21 cellular contexts compared by ENCODE assay signal in the genomic region with DNA sequence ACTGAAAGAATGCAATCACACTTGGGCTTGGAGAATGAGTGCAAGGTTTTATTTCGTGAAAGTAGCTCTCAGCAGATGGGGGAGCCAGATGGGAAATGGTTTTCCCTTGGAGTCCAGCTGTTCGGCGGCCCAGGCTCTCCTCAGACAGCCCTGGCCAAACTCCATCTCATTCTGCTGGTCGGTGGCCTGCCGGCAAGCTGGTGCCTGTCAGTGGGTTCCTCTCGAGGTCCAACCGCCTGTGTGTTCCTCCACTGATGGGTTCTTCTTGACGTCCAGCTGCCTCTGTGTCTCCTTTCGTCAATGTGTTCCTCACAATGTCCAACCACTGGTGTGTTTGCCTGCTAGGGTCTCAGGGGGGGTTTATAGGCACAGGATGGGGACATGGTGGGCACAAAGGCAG.
"Had no signal": no experiment of that assay in that cellular context is flagged by ENCODE, and none has a peak within 500 bp of the region (broad histone marks: within the 10 kb centered on the region; RNA-seq: fewer than 3 reads in every experiment).

No MANE protein-coding gene starts in this region.

- H3K4me1 Mint-ChIP-seq: immature natural killer cell; memory B cell; mesothelial cell of epicardium; naive B cell; naive thymus-derived CD4-positive, alpha-beta T cell had no signal

- H3K4me3 Mint-ChIP-seq: immature natural killer cell; memory B cell; mesothelial cell of epicardium; naive B cell; naive thymus-derived CD4-positive, alpha-beta T cell had no signal

- H3K9me3 Mint-ChIP-seq: immature natural killer cell; memory B cell; naive thymus-derived CD4-positive, alpha-beta T cell had no signal

- H3K27ac Mint-ChIP-seq: immature natural killer cell; memory B cell; mesothelial cell of epicardium; naive thymus-derived CD4-positive, alpha-beta T cell had no signal

- ATAC-seq: left cardiac atrium; left colon; left lobe of liver; left lung; left ventricle myocardium superior; lower lobe of right lung; mucosa of descending colon; naive thymus-derived CD4-positive, alpha-beta T cell had no signal

- H3K36me3 Mint-ChIP-seq: immature natural killer cell; memory B cell; mesothelial cell of epicardium; naive B cell; naive thymus-derived CD4-positive, alpha-beta T cell had no signal

- DNase-seq: hippocampal formation; immature natural killer cell; islet precursor cell; kidney; kidney glomerular epithelial cell; left cardiac atrium; left colon; left lung; left ventricle myocardium inferior; left ventricle myocardium superior; lower lobe of right lung; mammary epithelial cell; mesenchymal stem cell; mesendoderm; midbrain; mucosa of descending colon; naive B cell; naive thymus-derived CD4-positive, alpha-beta T cell had no signal

- H3K27me3 Mint-ChIP-seq: memory B cell; naive B cell; naive thymus-derived CD4-positive, alpha-beta T cell had no signal
